Comparison of ENCODE assay signal across 29 cellular contexts in the genomic region with DNA sequence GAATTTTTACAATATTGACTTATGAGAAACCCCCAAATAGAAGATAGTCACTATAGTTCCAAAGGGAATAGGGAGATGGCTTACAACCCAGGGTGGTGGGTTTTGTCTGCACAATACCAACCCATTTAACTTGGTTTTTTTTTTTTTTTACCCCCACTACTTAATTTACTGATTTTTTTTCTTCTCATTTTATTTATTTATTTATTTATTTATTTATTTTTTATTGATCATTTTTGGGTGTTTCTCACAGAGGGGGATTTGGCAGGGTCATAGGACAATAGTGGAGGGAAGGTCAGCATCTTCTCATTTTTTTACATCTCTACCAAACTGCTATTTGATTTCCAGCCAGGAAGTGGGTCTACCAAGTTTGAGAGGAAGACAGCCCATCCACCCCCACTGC.
"Had no signal": no experiment of that assay in that cellular context is flagged by ENCODE, and none has a peak within 500 bp of the region (broad histone marks: within the 10 kb centered on the region; RNA-seq: fewer than 3 reads in every experiment).

No MANE protein-coding gene starts in this region.

- FAIRE-seq: small intestine, urothelium cell line had no signal

- ATAC-seq: naive thymus-derived CD8-positive, alpha-beta T cell; natural killer cell treated with Interleukin-12 subunit alpha and Interleukin-12 subunit beta and Interleukin-15 and Interleukin-18, amount 100 ng/mL, for 72 hours; psoas muscle; right cardiac atrium; right lobe of liver; stimulated activated effector memory CD8-positive, alpha-beta T cell treated with anti-CD3 and anti-CD28 coated beads, Interleukin-12 subunit alpha, Interleukin-12 subunit beta, amount 100 ng/mL, for 72 hours; stimulated activated naive B cell treated with anti-CD40 and anti-IgM and Interleukin-4, amounts not matched to agents 10 μg/mL and 1 μg/mL and 100 μg/mL, for 72 hours had no signal

- H3K4me3 Mint-ChIP-seq: naive thymus-derived CD8-positive, alpha-beta T cell; natural killer cell treated with Interleukin-12 subunit alpha and Interleukin-12 subunit beta and Interleukin-15 and Interleukin-18, amount 100 ng/mL, for 72 hours; neural progenitor cell; stimulated activated effector memory CD8-positive, alpha-beta T cell treated with anti-CD3 and anti-CD28 coated beads, Interleukin-12 subunit alpha, Interleukin-12 subunit beta, amount 100 ng/mL, for 72 hours; stimulated activated naive B cell treated with anti-CD40 and anti-IgM and Interleukin-4, amounts not matched to agents 10 μg/mL and 1 μg/mL and 100 μg/mL, for 72 hours; stimulated activated naive CD8-positive, alpha-beta T cell treated with anti-CD3 and anti-CD28 coated beads, Interleukin-15, Interleukin-2, amounts not matched to agents 100 ng/mL and 50 ng/mL, for 24 hours had no signal

- H3K9me3 Mint-ChIP-seq: naive thymus-derived CD8-positive, alpha-beta T cell; natural killer cell treated with Interleukin-12 subunit alpha and Interleukin-12 subunit beta and Interleukin-15 and Interleukin-18, amount 100 ng/mL, for 72 hours; neural progenitor cell; stimulated activated effector memory CD8-positive, alpha-beta T cell treated with anti-CD3 and anti-CD28 coated beads, Interleukin-12 subunit alpha, Interleukin-12 subunit beta, amount 100 ng/mL, for 72 hours; stimulated activated naive B cell treated with anti-CD40 and anti-IgM and Interleukin-4, amounts not matched to agents 10 μg/mL and 1 μg/mL and 100 μg/mL, for 72 hours; stimulated activated naive CD8-positive, alpha-beta T cell treated with anti-CD3 and anti-CD28 coated beads, Interleukin-15, Interleukin-2, amounts not matched to agents 100 ng/mL and 50 ng/mL, for 24 hours had no signal

- DNase-seq: naive thymus-derived CD8-positive, alpha-beta T cell; occipital lobe; ovary; posterior cingulate gyrus; psoas muscle; right cardiac atrium; right lobe of liver; sigmoid colon; small intestine; stimulated activated CD4-positive, alpha-beta T cell treated with anti-CD3 and anti-CD28 coated beads, Interleukin-15, amount 100 ng/mL, for 24 hours; stimulated activated CD4-positive, alpha-beta T cell treated with anti-CD3 and anti-CD28 coated beads, Interleukin-2, amount 100 ng/mL, for 24 hours; stimulated activated CD4-positive, alpha-beta T cell treated with anti-CD3 and anti-CD28 coated beads, Interleukin-2, amount 100 ng/mL, for 48 hours; stimulated activated CD4-positive, alpha-beta T cell treated with anti-CD3 and anti-CD28 coated beads, Interleukin-4, amount 100 ng/mL, for 24 hours; stimulated activated naive B cell treated with anti-CD40 and anti-IgM and Interleukin-4, amounts not matched to agents 10 μg/mL and 1 μg/mL and 100 μg/mL, for 72 hours; stimulated activated naive CD4-positive, alpha-beta T cell treated with Interleukin-2 at 50 U/mL for 16 hours; stomach; thyroid gland; trophoblast cell; upper lobe of left lung had no signal

- H3K9me3 ChIP-seq: ovary, psoas muscle, right lobe of liver, sigmoid colon, stomach, thoracic aorta, thyroid gland, tibial nerve, upper lobe of left lung, vagina had no signal

- H3K4me3 ChIP-seq: neural progenitor cell, ovary, psoas muscle, right lobe of liver, sigmoid colon, stomach, thoracic aorta, thyroid gland, tibial nerve, upper lobe of left lung, vagina had no signal

- H3K36me3 Mint-ChIP-seq: naive thymus-derived CD8-positive, alpha-beta T cell; natural killer cell treated with Interleukin-12 subunit alpha and Interleukin-12 subunit beta and Interleukin-15 and Interleukin-18, amount 100 ng/mL, for 72 hours; neural progenitor cell; stimulated activated effector memory CD8-positive, alpha-beta T cell treated with anti-CD3 and anti-CD28 coated beads, Interleukin-12 subunit alpha, Interleukin-12 subunit beta, amount 100 ng/mL, for 72 hours; stimulated activated naive B cell treated with anti-CD40 and anti-IgM and Interleukin-4, amounts not matched to agents 10 μg/mL and 1 μg/mL and 100 μg/mL, for 72 hours had no signal

- H3K27ac ChIP-seq: neural progenitor cell, ovary, parathyroid adenoma, psoas muscle, right lobe of liver, sigmoid colon, stomach, thoracic aorta, thyroid gland, tibial nerve, upper lobe of left lung, vagina had no signal

- H3K27ac Mint-ChIP-seq: naive thymus-derived CD8-positive, alpha-beta T cell; natural killer cell treated with Interleukin-12 subunit alpha and Interleukin-12 subunit beta and Interleukin-15 and Interleukin-18, amount 100 ng/mL, for 72 hours; neural progenitor cell; progenitor cell of endocrine pancreas; stimulated activated effector memory CD8-positive, alpha-beta T cell treated with anti-CD3 and anti-CD28 coated beads, Interleukin-12 subunit alpha, Interleukin-12 subunit beta, amount 100 ng/mL, for 72 hours; stimulated activated naive B cell treated with anti-CD40 and anti-IgM and Interleukin-4, amounts not matched to agents 10 μg/mL and 1 μg/mL and 100 μg/mL, for 72 hours; stimulated activated naive CD8-positive, alpha-beta T cell treated with anti-CD3 and anti-CD28 coated beads, Interleukin-15, Interleukin-2, amounts not matched to agents 100 ng/mL and 50 ng/mL, for 24 hours had no signal

- H3K4me1 ChIP-seq: parathyroid adenoma, psoas muscle, right lobe of liver, sigmoid colon, stomach, thyroid gland, tibial nerve, upper lobe of left lung, vagina had no signal

- H3K4me1 Mint-ChIP-seq: naive thymus-derived CD8-positive, alpha-beta T cell; stimulated activated effector memory CD8-positive, alpha-beta T cell treated with anti-CD3 and anti-CD28 coated beads, Interleukin-12 subunit alpha, Interleukin-12 subunit beta, amount 100 ng/mL, for 72 hours; stimulated activated naive B cell treated with anti-CD40 and anti-IgM and Interleukin-4, amounts not matched to agents 10 μg/mL and 1 μg/mL and 100 μg/mL, for 72 hours had no signal
